19 cellular contexts compared by ENCODE assay signal in genomic region chr12:127260531-127260930, GRCh38.
"Had no signal": no experiment of that assay in that cellular context is flagged by ENCODE, and none has a peak within 500 bp of the region (broad histone marks: within the 10 kb centered on the region; RNA-seq: fewer than 3 reads in every experiment).

No MANE protein-coding gene starts in this region.

- H3K27ac ChIP-seq: colonic mucosa, lower lobe of right lung, upper lobe of left lung had no signal

- ATAC-seq: activated CD4-positive, alpha-beta T cell treated with anti-CD3 and anti-CD28 coated beads for 36 hours; activated CD8-positive, alpha-beta T cell treated with anti-CD3 and anti-CD28 coated beads for 36 hours; lower lobe of right lung; naive thymus-derived CD8-positive, alpha-beta T cell; right cardiac atrium had no signal

- H3K27ac Mint-ChIP-seq: activated CD4-positive, alpha-beta T cell treated with anti-CD3 and anti-CD28 coated beads for 36 hours; activated CD8-positive, alpha-beta T cell treated with anti-CD3 and anti-CD28 coated beads for 36 hours; activated naive CD8-positive, alpha-beta T cell treated with anti-CD3 and anti-CD28 coated beads, Interleukin-2, amount 10 ng/mL, durations not matched to agents 7 days and 5 days; naive thymus-derived CD8-positive, alpha-beta T cell; progenitor cell of endocrine pancreas; T-helper 2 cell treated with Interferon-gamma antibody and Interleukin-4, amounts not matched to agents 5 μg/mL and 100 μg/mL, for 36 hours had no signal

- H3K4me1 Mint-ChIP-seq: activated CD4-positive, alpha-beta T cell treated with anti-CD3 and anti-CD28 coated beads for 36 hours; activated naive CD8-positive, alpha-beta T cell treated with anti-CD3 and anti-CD28 coated beads, Interleukin-2, amount 10 ng/mL, durations not matched to agents 7 days and 5 days; naive thymus-derived CD8-positive, alpha-beta T cell had no signal

- H3K4me3 ChIP-seq: colonic mucosa, lower lobe of right lung, upper lobe of left lung had no signal

- H3K27me3 ChIP-seq: colonic mucosa, upper lobe of left lung had no signal

- DNase-seq: activated CD4-positive, alpha-beta T cell treated with anti-CD3 and anti-CD28 coated beads for 36 hours; activated CD8-positive, alpha-beta memory T cell treated with anti-CD3 and anti-CD28 coated beads, Interleukin-2, amount 50 U/mL, for 4 hours; activated CD8-positive, alpha-beta T cell treated with anti-CD3 and anti-CD28 coated beads for 36 hours; activated naive CD8-positive, alpha-beta T cell treated with anti-CD3 and anti-CD28 coated beads, Interleukin-2, amount 10 ng/mL, durations not matched to agents 7 days and 5 days; aorta; colonic mucosa; hippocampal formation; kidney glomerular epithelial cell; lower lobe of right lung; naive thymus-derived CD8-positive, alpha-beta T cell; nucleus accumbens; right cardiac atrium; stimulated activated CD4-positive, alpha-beta T cell treated with anti-CD3 and anti-CD28 coated beads, Interleukin-2, amount 100 ng/mL, for 24 hours; stimulated activated naive CD4-positive, alpha-beta T cell treated with Interleukin-2 at 50 U/mL for 16 hours; SW 1271; upper lobe of left lung had no signal

- H3K9me3 Mint-ChIP-seq: activated naive CD8-positive, alpha-beta T cell treated with anti-CD3 and anti-CD28 coated beads, Interleukin-2, amount 10 ng/mL, durations not matched to agents 7 days and 5 days had no signal

- H3K36me3 ChIP-seq: colonic mucosa, lower lobe of right lung, upper lobe of left lung had no signal

- H3K4me3 Mint-ChIP-seq: activated CD4-positive, alpha-beta T cell treated with anti-CD3 and anti-CD28 coated beads for 36 hours; activated CD8-positive, alpha-beta T cell treated with anti-CD3 and anti-CD28 coated beads for 36 hours; activated naive CD8-positive, alpha-beta T cell treated with anti-CD3 and anti-CD28 coated beads, Interleukin-2, amount 10 ng/mL, durations not matched to agents 7 days and 5 days; naive thymus-derived CD8-positive, alpha-beta T cell; T-helper 2 cell treated with Interferon-gamma antibody and Interleukin-4, amounts not matched to agents 5 μg/mL and 100 μg/mL, for 36 hours had no signal

- H3K9me3 ChIP-seq: colonic mucosa, lower lobe of right lung, upper lobe of left lung had no signal

- FAIRE-seq: endothelial cell of umbilical vein had no signal

- H3K4me1 ChIP-seq: colonic mucosa, lower lobe of right lung, upper lobe of left lung had no signal

- H3K27me3 Mint-ChIP-seq: activated CD4-positive, alpha-beta T cell treated with anti-CD3 and anti-CD28 coated beads for 36 hours; activated CD8-positive, alpha-beta T cell treated with anti-CD3 and anti-CD28 coated beads for 36 hours; activated naive CD8-positive, alpha-beta T cell treated with anti-CD3 and anti-CD28 coated beads, Interleukin-2, amount 10 ng/mL, durations not matched to agents 7 days and 5 days had no signal

- H3K36me3 Mint-ChIP-seq: activated naive CD8-positive, alpha-beta T cell treated with anti-CD3 and anti-CD28 coated beads, Interleukin-2, amount 10 ng/mL, durations not matched to agents 7 days and 5 days; naive thymus-derived CD8-positive, alpha-beta T cell had no signal
